ENCODE assay signal across 8 cellular contexts in the genomic region with DNA sequence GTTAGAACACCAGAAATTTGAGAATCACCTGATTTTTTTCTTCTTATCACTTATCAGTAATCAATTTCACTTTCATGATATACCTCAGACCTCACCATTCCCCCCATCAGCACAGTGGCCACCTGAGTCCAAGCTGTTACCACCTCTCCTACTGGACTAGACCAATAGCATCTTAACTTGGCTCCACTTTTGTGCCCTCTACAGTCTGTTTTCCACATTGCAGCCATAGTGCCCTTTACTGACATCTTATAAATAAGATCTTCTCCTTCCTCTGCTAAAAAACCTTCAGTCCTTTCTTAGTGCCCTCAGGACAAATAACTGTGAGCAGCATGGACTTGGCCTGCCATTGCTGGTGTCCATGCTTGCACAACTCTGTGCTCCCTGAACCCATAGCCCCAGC.
A peak's percentile ranks its signal among the peaks of the same experiment; 100 is the strongest.
DNase-seq lines count a peak whose midpoint lies in the region; ATAC-seq and TF ChIP-seq lines count a peak whose summit lies in the region.

No MANE protein-coding gene starts in this region.

- CTCF ChIA-PET in MCF 10A (lab: Yijun Ruan, JAX): interaction anchor here (0.6 to 1.1 kb wide), 3 partner anchors 46 to 117 kb away, joined by 3 to 5 read pairs (median 3); no protein-coding TSS in a partner anchor

- no peak overlapping the region for H3K27ac Mint-ChIP-seq in MCF 10A (ENCODE audit: low read depth, unreplicated experiment)

- no peaks in the 10 kb centered on the region for H3K36me3 ChIP-seq in breast epithelium

- H3K9me3 Mint-ChIP-seq in MCF 10A (ENCODE audit: unreplicated experiment): no peaks in the 10 kb centered on the region

- ATAC-seq in GM21619 (IDR thresholded peaks at IDR 0.05; ENCODE audit: unreplicated experiment) (peak; percentile 86), HG03025 (IDR thresholded peaks at IDR 0.05; ENCODE audit: low FRiP score, unreplicated experiment) (no peak)

- H3K27ac ChIP-seq in breast epithelium (no peak overlapping the region), coronary artery (no peak overlapping the region)

- H3K4me3 Mint-ChIP-seq in MCF 10A (ENCODE audit: unreplicated experiment): no peak overlapping the region

- H3K4me3 ChIP-seq in breast epithelium: no peak overlapping the region
- no peak overlapping the region for H3K4me3 ChIP-seq in WI38 (ENCODE audit: low read depth, low read length)
- no peak overlapping the region for H3K4me3 ChIP-seq in coronary artery

- POLR2A ChIA-PET in MCF 10A (lab: Yijun Ruan, JAX): interaction anchor here (0.6 kb wide), 1 partner anchor 28 kb away, joined by 3 read pairs; no protein-coding TSS in a partner anchor

- H3K4me1 Mint-ChIP-seq in MCF 10A (ENCODE audit: insufficient read depth, unreplicated experiment): no peaks in the 10 kb centered on the region

- H3K36me3 Mint-ChIP-seq in MCF 10A (ENCODE audit: insufficient read depth, unreplicated experiment): no peaks in the 10 kb centered on the region

- no TSS peak for BruUV-seq in MCF 10A (replicated peaks; lab: Mats Ljungman, UMichigan)

- intact Hi-C loops in MCF 10A (cut with micrococcal nuclease): loop anchor here (1.0 to 5.0 kb wide), 4 partner anchors 140 to 886 kb away; no protein-coding TSS in a partner anchor
- intact Hi-C loops in breast epithelium (cut with DNase I; ENCODE audit: low total_unique reads): no loop called here

- H3K27me3 ChIP-seq in breast epithelium: no peaks in the 10 kb centered on the region

- DNase-seq in MCF 10A (ENCODE audit: unreplicated experiment) (peak; percentile 62), breast epithelium (ENCODE audit: low spot score in 2 of 2) (no peak), HT-29 (ENCODE audit: low spot score) (peak; percentile 72), iPS-NIHi7 (ENCODE audit: extremely low spot score) (peak; percentile 46), coronary artery (ENCODE audit: low spot score) (no peak)

- no peaks in the 10 kb centered on the region for H3K4me1 ChIP-seq in breast epithelium

- TF ChIP-seq POLR2A in breast epithelium (IDR thresholded peaks at IDR 0.05): no peak

- H3K27me3 Mint-ChIP-seq in MCF 10A (ENCODE audit: insufficient read depth, unreplicated experiment): no peaks in the 10 kb centered on the region

- H3K9me3 ChIP-seq in breast epithelium: no peaks in the 10 kb centered on the region

- TF ChIP-seq CTCF in MCF 10A (IDR thresholded peaks at IDR 0.05; ENCODE audit: unreplicated experiment): peak; percentile 53
- no peak for TF ChIP-seq CTCF in breast epithelium (IDR thresholded peaks at IDR 0.05)
- TF ChIP-seq CTCF in WI38 (IDR thresholded peaks at IDR 0.05; ENCODE audit: low read depth, low read length): peak; percentile 53
- TF ChIP-seq CTCF in coronary artery (IDR thresholded peaks at IDR 0.05): no peak

Comparison
In these comparisons a context has a peak if more than half of its experiments do, and no peak if none do; other contexts are left out.
1. DNase-seq: peak in MCF 10A (single experiment), HT-29 (single experiment) and iPS-NIHi7 (single experiment); none in breast epithelium (0 of 2) and coronary artery (single experiment).
2. CTCF ChIP-seq: peak in MCF 10A (single experiment) and WI38 (single experiment); none in breast epithelium (0 of 3) and coronary artery (single experiment).